ENCODE assay signal across 16 cellular contexts in genomic region chr5:21807953-21808352, GRCh38.
A peak's percentile ranks its signal among the peaks of the same experiment; 100 is the strongest.
DNase-seq lines count a peak whose midpoint lies in the region; ATAC-seq and TF ChIP-seq lines count a peak whose summit lies in the region.
"Had no signal": no experiment of that assay in that cellular context is flagged by ENCODE, and none has a peak within 500 bp of the region (broad histone marks: within the 10 kb centered on the region; RNA-seq: fewer than 3 reads in every experiment).

No MANE protein-coding gene starts in this region.

- H3K9me2 ChIP-seq in PC-3 (replicated peaks; ENCODE audit: low read length): no peaks in the 10 kb centered on the region

- no peaks in the 10 kb centered on the region for H3K79me2 ChIP-seq in PC-3 (ENCODE audit: low read length)

- intact Hi-C loops in PC-3 (cut with micrococcal nuclease): loop anchor here (10.0 kb wide), 2 partner anchors 653 to 1123 kb away; no protein-coding TSS in a partner anchor

- TF ChIP-seq CTCF in GM12865 (IDR thresholded peaks at IDR 0.05; ENCODE audit: insufficient read depth, low read depth, low read length, missing control alignments) (no peak), PC-3 (conservative IDR thresholded peaks at IDR 0.05; ENCODE audit: low read depth, low read length) (no peak), fibroblast of pulmonary artery (IDR thresholded peaks at IDR 0.05; ENCODE audit: low read length, missing control alignments) (no peak)

- CTCF ChIA-PET in PC-3 (lab: Charles Lee): interaction anchor here (0.5 kb wide), 1 partner anchor 349 kb away, joined by 3 read pairs; no protein-coding TSS in a partner anchor

- peak; percentile 44 for ATAC-seq in HG02610 (IDR thresholded peaks at IDR 0.05; ENCODE audit: unreplicated experiment)
- ATAC-seq in PC-3: peak; percentile 83
- ATAC-seq: K562, left cardiac atrium, WTC11 had no signal

- no TSS peak for BruUV-seq in PC-3 (replicated peaks; lab: Mats Ljungman, UMichigan)

- DNase-seq in GM12865 (ENCODE audit: low read depth) (peak; percentile 1), PC-3 (peak; percentile 97), fibroblast of pulmonary artery (ENCODE audit: low read depth) (peak; percentile 28), Ammon's horn (ENCODE audit: low spot score) (no peak), NCI-H82 treated with DMSO at 0.1 percent for 48 hours (lab: John Stamatoyannopoulos, UW; ENCODE audit: unreplicated experiment) (no peak)
- no peak for DNase-seq in activated CD8-positive, alpha-beta memory T cell treated with anti-CD3 and anti-CD28 coated beads, Interleukin-2, amount 50 U/mL, for 48 hours
- DNase-seq in stimulated activated CD4-positive, alpha-beta T cell treated with anti-CD3 and anti-CD28 coated beads, Interleukin-4, amount 100 ng/mL, for 24 hours: no peak
- DNase-seq: COR-L47, dorsolateral prefrontal cortex, H9, left cardiac atrium, NCI-H446, testis had no signal

- peak overlapping the region; percentile 72 for H3K27ac ChIP-seq in PC-3 (ENCODE audit: low read length)
- H3K27ac ChIP-seq: dorsolateral prefrontal cortex, testis had no signal

- H3K27me3 ChIP-seq in PC-3 (ENCODE audit: low read length): no peaks in the 10 kb centered on the region
- H3K27me3 ChIP-seq: dorsolateral prefrontal cortex, testis had no signal

- POLR2A ChIA-PET in PC-3 (lab: Charles Lee; ENCODE audit: unreplicated experiment): no interaction called here

- H3K4me1 ChIP-seq in PC-3 (ENCODE audit: insufficient read depth, low read length): peaks cover 25% of the 10 kb centered on the region
- H3K4me1 ChIP-seq: testis had no signal

- peaks cover 6% of the 10 kb centered on the region for H3F3A ChIP-seq in PC-3 (ENCODE audit: low read length, unreplicated experiment)

- no peak overlapping the region for H3K4me3 ChIP-seq in GM12865 (ENCODE audit: low read depth, low read length)
- H3K4me3 ChIP-seq in PC-3 (ENCODE audit: low read length): no peak overlapping the region; the same call in 1 of the 2 replicates
- H3K4me3 ChIP-seq in fibroblast of pulmonary artery (replicated peaks; ENCODE audit: low read depth, low read length): no peak overlapping the region
- H3K4me3 ChIP-seq: dorsolateral prefrontal cortex, K562, testis had no signal

- peak overlapping the region; percentile 19; the same call in 1 of the 2 replicates for H3K9ac ChIP-seq in PC-3 (ENCODE audit: low read length)

- no peak overlapping the region for H2AFZ ChIP-seq in PC-3 (ENCODE audit: low read length)

- no peaks in the 10 kb centered on the region for H4K20me1 ChIP-seq in PC-3 (ENCODE audit: low read length)

- H3K4me2 ChIP-seq in PC-3 (ENCODE audit: low read length): peak overlapping the region; percentile 65

- no peaks in the 10 kb centered on the region for H3K9me3 ChIP-seq in PC-3 (ENCODE audit: low read length)
- H3K9me3 ChIP-seq: testis had no signal

- H3K36me3 ChIP-seq in PC-3 (ENCODE audit: low read depth, low read length): no peaks in the 10 kb centered on the region

Comparison
In these comparisons a context has a peak if more than half of its experiments do, and no peak if none do; other contexts are left out.
1. DNase-seq: peak in GM12865 (single experiment), PC-3 (single experiment) and fibroblast of pulmonary artery (single experiment); none in Ammon's horn (single experiment), activated CD8-positive, alpha-beta memory T cell treated with anti-CD3 and anti-CD28 coated beads, Interleukin-2, amount 50 U/mL, for 48 hours (single experiment), stimulated activated CD4-positive, alpha-beta T cell treated with anti-CD3 and anti-CD28 coated beads, Interleukin-4, amount 100 ng/mL, for 24 hours (single experiment) and NCI-H82 treated with DMSO at 0.1 percent for 48 hours (single experiment).